27 cellular contexts compared by ENCODE assay signal in genomic region chr13:113320226-113320875, GRCh38. TPM values are rescaled to one million over a fixed set of nuclear protein-coding genes. Genes with fewer than 3 reads are reported as not detected.
"Had no signal": no experiment of that assay in that cellular context is flagged by ENCODE, and none has a peak within 500 bp of the region (broad histone marks: within the 10 kb centered on the region; RNA-seq: fewer than 3 reads in every experiment).

No MANE protein-coding gene starts in this region.

- H3K4me2 ChIP-seq: hepatocyte had no signal

- H3K27ac ChIP-seq: brain microvascular endothelial cell, colonic mucosa, dorsolateral prefrontal cortex, hepatocyte, psoas muscle, right atrium auricular region, thyroid gland had no signal

- H3K4me1 ChIP-seq: colonic mucosa, psoas muscle, right atrium auricular region, thyroid gland had no signal

- H3K4me3 Mint-ChIP-seq: activated T-cell treated with anti-CD3 and anti-CD28 coated beads, Interleukin-2, amount 50 U/mL, for 4 hours; effector memory CD8-positive, alpha-beta T cell; immature natural killer cell; naive thymus-derived CD8-positive, alpha-beta T cell; stimulated activated naive CD8-positive, alpha-beta T cell treated with anti-CD3 and anti-CD28 coated beads, Interleukin-15, Interleukin-2, amounts not matched to agents 100 ng/mL and 50 ng/mL, for 24 hours; WTC11 had no signal

- H3K4me1 Mint-ChIP-seq: WTC11 had no signal

- ATAC-seq: activated T-cell treated with anti-CD3 and anti-CD28 coated beads, Interleukin-2, amount 50 U/mL, for 4 hours; effector memory CD8-positive, alpha-beta T cell; esophagus mucosa; left lobe of liver; naive thymus-derived CD8-positive, alpha-beta T cell; WTC11 had no signal

- H3K27me3 Mint-ChIP-seq: effector memory CD8-positive, alpha-beta T cell; naive thymus-derived CD8-positive, alpha-beta T cell; stimulated activated naive CD8-positive, alpha-beta T cell treated with anti-CD3 and anti-CD28 coated beads, Interleukin-15, Interleukin-2, amounts not matched to agents 100 ng/mL and 50 ng/mL, for 24 hours had no signal

- H3K27me3 ChIP-seq: brain microvascular endothelial cell, colonic mucosa, dorsolateral prefrontal cortex, hepatocyte, right atrium auricular region, thyroid gland had no signal

- H3K27ac Mint-ChIP-seq: effector memory CD8-positive, alpha-beta T cell; immature natural killer cell; stimulated activated naive CD8-positive, alpha-beta T cell treated with anti-CD3 and anti-CD28 coated beads, Interleukin-15, Interleukin-2, amounts not matched to agents 100 ng/mL and 50 ng/mL, for 24 hours; WTC11 had no signal

- FAIRE-seq: endothelial cell of umbilical vein had no signal

- H3K9me3 ChIP-seq: colonic mucosa, psoas muscle, right atrium auricular region, thyroid gland had no signal

- DNase-seq: activated CD4-positive, alpha-beta T cell treated with anti-CD3 and anti-CD28 coated beads, Interleukin-2, amount 50 U/mL, for 4 hours; activated CD8-positive, alpha-beta memory T cell treated with anti-CD3 and anti-CD28 coated beads for 24 hours; activated CD8-positive, alpha-beta memory T cell treated with anti-CD3 and anti-CD28 coated beads, Interleukin-2, amount 50 U/mL, for 4 hours; activated naive CD4-positive, alpha-beta T cell treated with anti-CD3 and anti-CD28 coated beads, Interleukin-2, amount 50 U/mL, for 16 hours; activated T-cell treated with anti-CD3 and anti-CD28 coated beads, Interleukin-2, amount 50 U/mL, for 4 hours; anterior cingulate cortex; brain microvascular endothelial cell; central memory CD4-positive, alpha-beta T cell; colonic mucosa; effector memory CD8-positive, alpha-beta T cell; foreskin melanocyte; immature natural killer cell; naive thymus-derived CD8-positive, alpha-beta T cell; stimulated activated CD4-positive, alpha-beta T cell treated with anti-CD3 and anti-CD28 coated beads, Interleukin-12 subunit alpha, Interleukin-12 subunit beta, amount 100 ng/mL, for 4 hours; T-helper 9 cell; thyroid gland had no signal

- H2AFZ ChIP-seq: hepatocyte had no signal

- H3K9me3 Mint-ChIP-seq: activated T-cell treated with anti-CD3 and anti-CD28 coated beads, Interleukin-2, amount 50 U/mL, for 4 hours; effector memory CD8-positive, alpha-beta T cell; naive thymus-derived CD8-positive, alpha-beta T cell; stimulated activated naive CD8-positive, alpha-beta T cell treated with anti-CD3 and anti-CD28 coated beads, Interleukin-15, Interleukin-2, amounts not matched to agents 100 ng/mL and 50 ng/mL, for 24 hours; WTC11 had no signal

- H3K4me3 ChIP-seq: colonic mucosa, dorsolateral prefrontal cortex, hepatocyte, lung, psoas muscle, right atrium auricular region, thyroid gland had no signal

RNA-seq across cellular contexts. Expression of gene GRTP1, which starts 43.6 kb away (rescaled TPM):
- total RNA-seq: endothelial cell of umbilical vein; naive thymus-derived CD8-positive, alpha-beta T cell; T-helper 1 cell treated with Interleukin-12 subunit alpha and Interleukin-12 subunit beta and Interleukin-4 antibody, amounts not matched to agents 30 ng/mL and 1 ng/mL, for 36 hours had no signal
- polyA plus RNA-seq: endothelial cell of umbilical vein; naive thymus-derived CD8-positive, alpha-beta T cell had no signal
